In genomic region chr16:15996432-15997109, GRCh38 we compare ENCODE assay signal across 2 cellular contexts.
TF ChIP-seq lines count a peak whose summit lies in the region.

No MANE protein-coding gene starts in this region.

TF ChIP-seq in K562, 482 proteins besides CTCF, POLR2A, EP300 and RAD21 (continued from another document and continues in another):
- TF ChIP-seq ZBTB43 (CRISPR knock-in tag; IDR thresholded peaks at IDR 0.05), result no peak
- peak; percentile 51; the same call in 1 of the 2 replicates for TF ChIP-seq MAX (CRISPR knock-in tag; IDR thresholded peaks at IDR 0.05)
- no peak for TF ChIP-seq ZNF507 (tag; conservative IDR thresholded peaks at IDR 0.05)
- no peak for TF ChIP-seq ZC3H11A (IDR thresholded peaks at IDR 0.05; ENCODE audit: low read depth, low read length)
- no peak for TF ChIP-seq PTTG1 (tag; IDR thresholded peaks at IDR 0.05; ENCODE audit: low read depth)
- TF ChIP-seq PTBP1 (IDR thresholded peaks at IDR 0.05; ENCODE audit: low read depth, low read length), result no peak
- TF ChIP-seq CBFA2T3 (IDR thresholded peaks at IDR 0.05), result peak; percentile 57
- no peak for TF ChIP-seq ZNF431 (CRISPR knock-in tag; IDR thresholded peaks at IDR 0.05)
- TF ChIP-seq HIVEP1 (CRISPR knock-in tag; IDR thresholded peaks at IDR 0.05), result no peak
- TF ChIP-seq ZZZ3 (IDR thresholded peaks at IDR 0.05), result no peak
- no peak for TF ChIP-seq SOX6 (IDR thresholded peaks at IDR 0.05)
- TF ChIP-seq CHD4 (IDR thresholded peaks at IDR 0.05; ENCODE audit: insufficient read depth, insufficient replicate concordance, low read depth, low read length, poor library complexity, severe bottlenecking), result no peak
- TF ChIP-seq SAP30 (IDR thresholded peaks at IDR 0.05; ENCODE audit: borderline replicate concordance, insufficient read depth, low read depth, low read length, poor library complexity, severe bottlenecking), result no peak
- no peak for TF ChIP-seq RFX5 (IDR thresholded peaks at IDR 0.05; ENCODE audit: low read depth, low read length)
- TF ChIP-seq GTF2B (IDR thresholded peaks at IDR 0.05; ENCODE audit: extremely low read depth, insufficient read length), result no peak
- no peak for TF ChIP-seq ZNF197 (CRISPR knock-in tag; IDR thresholded peaks at IDR 0.05; ENCODE audit: low read depth)
- TF ChIP-seq ZNF609 (CRISPR knock-in tag; IDR thresholded peaks at IDR 0.05; ENCODE audit: borderline replicate concordance), result no peak
- no peak for TF ChIP-seq PPARD (CRISPR knock-in tag; IDR thresholded peaks at IDR 0.05)
- TF ChIP-seq MLX (CRISPR knock-in tag; conservative IDR thresholded peaks at IDR 0.05), result no peak
- TF ChIP-seq JUND (IDR thresholded peaks at IDR 0.05; ENCODE audit: borderline replicate concordance, low read depth, low read length), result peak; percentile 83; the same call in 1 of the 2 replicates
- peak; percentile 82; the same call in 2 of the 3 replicates for TF ChIP-seq JUND (tag; IDR thresholded peaks at IDR 0.05; ENCODE audit: borderline replicate concordance, low read depth, low read length)

TF ChIP-seq in HepG2, 621 proteins besides CTCF, POLR2A, EP300 and RAD21 (continued from another document and continues in another):
- no peak for TF ChIP-seq GABPA (IDR thresholded peaks at IDR 0.05; ENCODE audit: low read depth, low read length)
- peak; percentile 46; the same call in 1 of the 2 replicates for TF ChIP-seq GABPA (CRISPR knock-in tag; IDR thresholded peaks at IDR 0.05; ENCODE audit: low read depth)
- TF ChIP-seq WIZ (CRISPR knock-in tag; IDR thresholded peaks at IDR 0.05), result no peak; the same call in 1 of the 2 replicates
- TF ChIP-seq ETV5 (CRISPR knock-in tag; IDR thresholded peaks at IDR 0.05; ENCODE audit: borderline replicate concordance), result peak; percentile 93
- peak; percentile 99 for TF ChIP-seq SKIL (CRISPR knock-in tag; IDR thresholded peaks at IDR 0.05; ENCODE audit: borderline replicate concordance)
- TF ChIP-seq MLXIP (CRISPR knock-in tag; IDR thresholded peaks at IDR 0.05; ENCODE audit: borderline replicate concordance), result no peak
- TF ChIP-seq RBFOX2 (IDR thresholded peaks at IDR 0.05; ENCODE audit: low read depth, low read length), result no peak
- TF ChIP-seq SIX4 (CRISPR knock-in tag; IDR thresholded peaks at IDR 0.05), result peak; percentile 39; the same call in 1 of the 2 replicates
- peak; percentile 41; the same call in 1 of the 2 replicates for TF ChIP-seq PHF8 (CRISPR knock-in tag; IDR thresholded peaks at IDR 0.05)
- TF ChIP-seq ZNF597 (CRISPR knock-in tag; IDR thresholded peaks at IDR 0.05), result no peak
- TF ChIP-seq GLMP (CRISPR knock-in tag; IDR thresholded peaks at IDR 0.05; ENCODE audit: borderline replicate concordance), result no peak
- peak; percentile 100 for TF ChIP-seq RARA (CRISPR knock-in tag; IDR thresholded peaks at IDR 0.05)
- no peak for TF ChIP-seq ELF4 (CRISPR knock-in tag; IDR thresholded peaks at IDR 0.05; ENCODE audit: borderline replicate concordance)
- peak; percentile 87 for TF ChIP-seq MAX (IDR thresholded peaks at IDR 0.05)
- TF ChIP-seq MNT (IDR thresholded peaks at IDR 0.05), result peak; percentile 73
- TF ChIP-seq ZNF616 (CRISPR knock-in tag; IDR thresholded peaks at IDR 0.05; ENCODE audit: low read depth), result no peak
- peak; percentile 35; the same call in 1 of the 2 replicates for TF ChIP-seq BRF2 (CRISPR knock-in tag; IDR thresholded peaks at IDR 0.05)
- TF ChIP-seq UBTF (CRISPR knock-in tag; IDR thresholded peaks at IDR 0.05), result peak; percentile 62; the same call in 1 of the 2 replicates
- TF ChIP-seq ARNT (IDR thresholded peaks at IDR 0.05), result no peak
- no peak for TF ChIP-seq THAP7 (CRISPR knock-in tag; IDR thresholded peaks at IDR 0.05)
- TF ChIP-seq MTA3 (CRISPR knock-in tag; IDR thresholded peaks at IDR 0.05), result no peak
- no peak for TF ChIP-seq FOXA1 (IDR thresholded peaks at IDR 0.05)
- peak; percentile 60 for TF ChIP-seq FOXA1 (CRISPR knock-in tag; IDR thresholded peaks at IDR 0.05)
- no peak for TF ChIP-seq ZNF33A (CRISPR knock-in tag; IDR thresholded peaks at IDR 0.05; ENCODE audit: borderline replicate concordance)
- TF ChIP-seq E2F1 (CRISPR knock-in tag; IDR thresholded peaks at IDR 0.05), result no peak
- TF ChIP-seq ZNF589 (CRISPR knock-in tag; conservative IDR thresholded peaks at IDR 0.05), result no peak
- peak; percentile 66 for TF ChIP-seq POGZ (CRISPR knock-in tag; IDR thresholded peaks at IDR 0.05)
- no peak for TF ChIP-seq ZSCAN22 (CRISPR knock-in tag; IDR thresholded peaks at IDR 0.05)
- TF ChIP-seq FOXK2 (IDR thresholded peaks at IDR 0.05), result peak; percentile 65; the same call in 1 of the 2 replicates
- TF ChIP-seq ZMYM4 (CRISPR knock-in tag; IDR thresholded peaks at IDR 0.05), result peak; percentile 66; the same call in 1 of the 2 replicates
